In the genomic region with DNA sequence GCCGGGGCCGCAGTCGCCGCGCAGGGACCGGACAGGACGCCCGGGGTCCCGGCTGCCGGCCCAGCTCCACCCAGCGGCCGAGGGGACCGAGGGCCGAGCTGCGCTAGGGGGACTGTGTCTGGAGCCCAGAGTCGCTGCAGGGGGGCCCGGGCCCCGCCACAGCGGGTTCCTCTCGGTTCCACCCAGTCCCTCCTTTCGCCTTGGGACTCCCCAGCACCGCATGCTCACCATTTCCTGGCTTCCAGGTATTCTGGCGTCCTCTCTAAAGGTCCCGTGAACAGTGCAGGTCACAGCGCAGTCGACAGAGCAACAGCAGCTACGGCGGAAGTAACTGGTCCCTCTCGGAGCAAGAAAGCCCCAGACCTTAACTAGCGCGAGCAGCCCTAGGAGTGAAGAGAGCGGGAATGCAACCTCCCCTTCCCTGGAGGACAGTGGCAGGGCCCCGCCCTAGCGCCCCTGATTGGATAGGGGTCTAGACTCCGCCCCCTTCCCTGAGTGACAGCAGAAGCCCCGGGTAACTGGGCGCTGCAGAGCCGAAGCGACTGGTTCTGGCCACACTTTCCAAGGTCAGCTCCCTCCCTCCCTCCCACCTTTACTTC, we compare ENCODE assay signal across 8 cellular contexts. TPM values are rescaled to one million over a fixed set of nuclear protein-coding genes. Genes with fewer than 3 reads are reported as not detected.
DNase-seq lines count a peak whose midpoint lies in the region; ATAC-seq and TF ChIP-seq lines count a peak whose summit lies in the region.

A gene (minus strand): TSS at position 391 of the 599 bp plus-strand sequence. CDS start 160 bp downstream, at position 231.

- H3K4me3 ChIP-seq in GM12875 (ENCODE audit: low read depth, low read length) (peak within 1 kb of the TSS; percentile 84), WERI-Rb-1 (ENCODE audit: low read depth, low read length) (peak within 1 kb of the TSS; percentile 77), colonic mucosa (peak within 1 kb of the TSS; percentile 62)

- peak; percentile 93 for ATAC-seq in HG02759 (IDR thresholded peaks at IDR 0.05; ENCODE audit: unreplicated experiment)

- DNase-seq in NCI-H2081 (lab: John Stamatoyannopoulos, UW): peak; percentile 87 to 90
- DNase-seq in WERI-Rb-1: peak; percentile 99
- peak; percentile 98 for DNase-seq in colonic mucosa
- DNase-seq in stimulated activated CD4-positive, alpha-beta T cell treated with anti-CD3 and anti-CD28 coated beads, Interleukin-15, amount 100 ng/mL, for 24 hours: peak; percentile 87
- no peak for DNase-seq in NOMO-1 treated with dmso at 0.1 percent for 144 hours (lab: John Stamatoyannopoulos, UW; ENCODE audit: unreplicated experiment)

- H3K4me1 ChIP-seq in colonic mucosa: peaks cover 6% of the 10 kb centered on the region

- H3K27ac ChIP-seq in WERI-Rb-1: peak within 1 kb of the TSS; percentile 88
- peak within 1 kb of the TSS; percentile 68 for H3K27ac ChIP-seq in colonic mucosa
- peak within 1 kb of the TSS; percentile 62 for H3K27ac ChIP-seq in layer of hippocampus (ENCODE audit: low read depth, low read length)

- H3K9me3 ChIP-seq in WERI-Rb-1 (ENCODE audit: severe bottlenecking): no peaks in the 10 kb centered on the region
- H3K9me3 ChIP-seq in colonic mucosa: no peaks in the 10 kb centered on the region

- TF ChIP-seq CTCF in GM12875 (IDR thresholded peaks at IDR 0.05; ENCODE audit: borderline replicate concordance, insufficient read depth, low read depth, low read length) (peak; percentile 35; the same call in 1 of the 2 replicates), WERI-Rb-1 (IDR thresholded peaks at IDR 0.05; ENCODE audit: low read depth, low read length) (peak; percentile 36), colonic mucosa (IDR thresholded peaks at IDR 0.05) (no peak)

- peak within 1 kb of the TSS; percentile 52 to 85 for H3K9ac ChIP-seq in colonic mucosa (ENCODE audit: low read depth in 2 of 2, low read length in 2 of 2)

- intact Hi-C loops in colonic mucosa (cut with DNase I): no loop called here

- H3K36me3 ChIP-seq in WERI-Rb-1 (0 out of 2 replicates have a peak, but pooled peaks cover 3% of the 10 kb centered on the region), colonic mucosa (no peaks in the 10 kb centered on the region)

- no peaks in the 10 kb centered on the region for H3K27me3 ChIP-seq in WERI-Rb-1 (ENCODE audit: insufficient read depth, low read depth, severe bottlenecking)
- H3K27me3 ChIP-seq in colonic mucosa: no peaks in the 10 kb centered on the region
- no peaks in the 10 kb centered on the region for H3K27me3 ChIP-seq in layer of hippocampus (ENCODE audit: control insufficient read depth, insufficient read depth, low read length)

RNA-seq across cellular contexts. Expression of the gene that starts here (rescaled TPM):
- total RNA-seq in colonic mucosa: 1 to 10 TPM in 1 of 2 donors, under 1 TPM in 1; 0.32 to 1.1 TPM
